Comparison of ENCODE assay signal across 20 cellular contexts in genomic region chr1:229437443-229437842, GRCh38. TPM values are rescaled to one million over a fixed set of nuclear protein-coding genes. Genes with fewer than 3 reads are reported as not detected.
A peak's percentile ranks its signal among the peaks of the same experiment; 100 is the strongest.
DNase-seq lines count a peak whose midpoint lies in the region; ATAC-seq and TF ChIP-seq lines count a peak whose summit lies in the region.
"Had no signal": no experiment of that assay in that cellular context is flagged by ENCODE, and none has a peak within 500 bp of the region (broad histone marks: within the 10 kb centered on the region; RNA-seq: fewer than 3 reads in every experiment).

No MANE protein-coding gene starts in this region.

- peaks cover 39% of the 10 kb centered on the region for H3K27me3 ChIP-seq in CD4-positive, alpha-beta T cell (ENCODE audit: control insufficient read depth, insufficient read depth, low read length)

- no peaks in the 10 kb centered on the region for H3K9me3 ChIP-seq in CD4-positive, alpha-beta T cell (ENCODE audit: control insufficient read depth, low read length)

- intact Hi-C loops in CD4-positive, alpha-beta T cell (cut with DNase I, micrococcal nuclease): no loop called here
- intact Hi-C loops in activated CD8-positive, alpha-beta T cell treated with anti-CD3 and anti-CD28 coated beads for 36 hours (cut with micrococcal nuclease): no loop called here

- H3K27ac ChIP-seq in CD4-positive, alpha-beta T cell (ENCODE audit: low read depth, low read length): no peak overlapping the region
- H3K27ac ChIP-seq: 22Rv1 had no signal

- peaks cover 32% of the 10 kb centered on the region for H3K36me3 Mint-ChIP-seq in CD4-positive, alpha-beta T cell (ENCODE audit: low read depth)
- H3K36me3 Mint-ChIP-seq in activated CD8-positive, alpha-beta T cell treated with anti-CD3 and anti-CD28 coated beads for 36 hours (ENCODE audit: low read depth): peaks cover 28% of the 10 kb centered on the region

- no peak for ATAC-seq in CD4-positive, alpha-beta T cell (ENCODE audit: poor library complexity)
- no peak for ATAC-seq in activated CD8-positive, alpha-beta T cell treated with anti-CD3 and anti-CD28 coated beads for 36 hours
- ATAC-seq: CD8-positive, alpha-beta T cell had no signal

- H3K4me3 Mint-ChIP-seq in CD4-positive, alpha-beta T cell: no peak overlapping the region
- no peak overlapping the region for H3K4me3 Mint-ChIP-seq in activated CD8-positive, alpha-beta T cell treated with anti-CD3 and anti-CD28 coated beads for 36 hours
- H3K4me3 Mint-ChIP-seq: CD8-positive, alpha-beta T cell had no signal

- peaks cover 22% of the 10 kb centered on the region for H3K27me3 Mint-ChIP-seq in CD4-positive, alpha-beta T cell
- H3K27me3 Mint-ChIP-seq in activated CD8-positive, alpha-beta T cell treated with anti-CD3 and anti-CD28 coated beads for 36 hours: peaks cover 36% of the 10 kb centered on the region

- DNase-seq in NCI-H82 (lab: John Stamatoyannopoulos, UW) (peak; percentile 24), NCI-H82 treated with DMSO at 0.1 percent for 48 hours (lab: John Stamatoyannopoulos, UW; ENCODE audit: unreplicated experiment) (no peak), amniotic epithelial cell (ENCODE audit: low read depth) (peak; percentile 32), kidney tubule cell (ENCODE audit: low spot score) (peak; percentile 25), GM19240 (ENCODE audit: insufficient read length, low spot score) (no peak), D341Med (ENCODE audit: low spot score) (no peak)
- no peak for DNase-seq in CD4-positive, alpha-beta T cell
- DNase-seq in activated CD8-positive, alpha-beta T cell treated with anti-CD3 and anti-CD28 coated beads for 36 hours: no peak
- DNase-seq: CD8-positive, alpha-beta T cell; KBM-7; NCI-H1105 treated with DMSO at 0.1 percent for 48 hours; NCI-H1694; NCI-H2081 treated with DMSO at 0.1 percent for 48 hours; NCI-H446 treated with DMSO at 0.1 percent for 48 hours; NCI-H69; SHP77 had no signal

- H3K9me3 Mint-ChIP-seq in CD4-positive, alpha-beta T cell: no peaks in the 10 kb centered on the region
- H3K9me3 Mint-ChIP-seq in activated CD8-positive, alpha-beta T cell treated with anti-CD3 and anti-CD28 coated beads for 36 hours: no peaks in the 10 kb centered on the region
- H3K9me3 Mint-ChIP-seq: CD8-positive, alpha-beta T cell had no signal

- no peak overlapping the region for H3K27ac Mint-ChIP-seq in CD4-positive, alpha-beta T cell
- no peak overlapping the region for H3K27ac Mint-ChIP-seq in activated CD8-positive, alpha-beta T cell treated with anti-CD3 and anti-CD28 coated beads for 36 hours
- H3K27ac Mint-ChIP-seq: CD8-positive, alpha-beta T cell had no signal

- POLR2A ChIA-PET in CD4-positive, alpha-beta T cell (lab: Charles Lee): no interaction called here
- POLR2A ChIA-PET in activated CD8-positive, alpha-beta T cell treated with anti-CD3 and anti-CD28 coated beads for 36 hours (lab: Charles Lee): no interaction called here

- CTCF ChIA-PET in CD4-positive, alpha-beta T cell (lab: Charles Lee): interaction anchor here (0.7 kb wide), 1 partner anchor 904 kb away, joined by 4 read pairs; no protein-coding TSS in a partner anchor
- CTCF ChIA-PET in activated CD8-positive, alpha-beta T cell treated with anti-CD3 and anti-CD28 coated beads for 36 hours (lab: Charles Lee): interaction anchor here (0.7 kb wide), 1 partner anchor 51 kb away, joined by 3 read pairs; no protein-coding TSS in a partner anchor

- no peak for TF ChIP-seq CTCF in CD4-positive, alpha-beta T cell (IDR thresholded peaks at IDR 0.05)
- no peak for TF ChIP-seq CTCF in activated CD8-positive, alpha-beta T cell treated with anti-CD3 and anti-CD28 coated beads for 36 hours (IDR thresholded peaks at IDR 0.05)

- H3K4me1 Mint-ChIP-seq in CD4-positive, alpha-beta T cell (ENCODE audit: low read depth): peaks cover 5% of the 10 kb centered on the region
- peaks cover 32% of the 10 kb centered on the region for H3K4me1 Mint-ChIP-seq in activated CD8-positive, alpha-beta T cell treated with anti-CD3 and anti-CD28 coated beads for 36 hours (ENCODE audit: low read depth)

RNA-seq across cellular contexts. Expression of gene ACTA1, which starts 3.5 kb away (rescaled TPM):
- not detected for total RNA-seq in CD4-positive, alpha-beta T cell
- not detected for total RNA-seq in activated CD8-positive, alpha-beta T cell treated with anti-CD3 and anti-CD28 coated beads for 36 hours
- total RNA-seq: CD8-positive, alpha-beta T cell; G401; H4; OCI-LY7 had no signal

Comparison
In these comparisons a context has a peak if more than half of its experiments do, and no peak if none do; other contexts are left out.
1. DNase-seq: peak in NCI-H82 (single experiment), amniotic epithelial cell (single experiment) and kidney tubule cell (single experiment); none in NCI-H82 treated with DMSO at 0.1 percent for 48 hours (single experiment), GM19240 (single experiment), CD4-positive, alpha-beta T cell (0 of 10), activated CD8-positive, alpha-beta T cell treated with anti-CD3 and anti-CD28 coated beads for 36 hours (single experiment) and D341Med (single experiment).